12 cellular contexts compared by ENCODE assay signal in the genomic region with DNA sequence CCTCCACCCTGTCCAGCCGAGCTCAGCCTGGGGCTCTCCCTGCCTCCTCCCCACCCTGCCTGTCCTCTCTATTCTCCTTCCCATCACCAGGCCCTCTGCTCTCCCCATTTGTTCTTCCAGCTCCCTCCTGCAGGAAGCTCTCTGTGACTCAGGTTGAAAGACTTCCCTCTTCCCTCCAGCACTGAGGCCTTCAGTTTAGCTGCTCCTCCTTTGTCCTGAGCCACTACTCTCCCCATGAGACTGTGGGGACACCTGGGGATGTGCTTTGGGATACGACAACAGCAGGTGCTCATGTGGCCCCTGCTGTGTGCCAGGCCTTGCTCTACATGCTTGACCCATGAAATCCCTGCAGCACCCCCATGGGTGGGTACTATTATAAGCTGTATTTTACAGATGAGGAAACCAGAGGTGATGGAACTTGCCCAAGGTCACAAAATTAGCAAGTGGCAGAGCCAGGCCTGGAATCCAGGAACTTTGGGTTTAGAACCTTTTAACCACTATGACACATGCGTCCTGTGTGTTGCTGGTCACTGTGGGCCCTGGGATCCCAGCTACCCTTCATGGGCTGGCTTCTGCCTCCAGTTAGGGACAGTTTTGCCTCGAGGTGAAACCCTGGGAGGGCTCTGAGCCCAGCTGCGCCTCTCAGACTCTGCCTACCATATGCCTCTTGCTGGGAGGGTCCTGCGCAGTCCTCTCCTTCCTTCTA. TPM values are rescaled to one million over a fixed set of nuclear protein-coding genes. Genes with fewer than 3 reads are reported as not detected.
DNase-seq lines count a peak whose midpoint lies in the region; TF ChIP-seq lines count a peak whose summit lies in the region.
"Had no signal": no experiment of that assay in that cellular context is flagged by ENCODE, and none has a peak within 500 bp of the region (broad histone marks: within the 10 kb centered on the region; RNA-seq: fewer than 3 reads in every experiment).

No MANE protein-coding gene starts in this region.

- no peak overlapping the region for H2AFZ ChIP-seq in PC-9
- no peak overlapping the region for H2AFZ ChIP-seq in parathyroid adenoma

- H3K9ac ChIP-seq in parathyroid adenoma: no peak overlapping the region

- DNase-seq in ELF-1 (ENCODE audit: low read depth, low spot score): peak; percentile 79
- peak; percentile 79 to 94 for DNase-seq in PC-9
- no peak for DNase-seq in epithelial cell of prostate (ENCODE audit: low read depth, low spot score)
- no peak for DNase-seq in stimulated activated CD4-positive, alpha-beta T cell treated with anti-CD3 and anti-CD28 coated beads, Interleukin-15, amount 100 ng/mL, for 24 hours
- no peak for DNase-seq in head of caudate nucleus
- DNase-seq in amygdala (lab: John Stamatoyannopoulos, UW): no peak
- no peak for DNase-seq in activated naive CD4-positive, alpha-beta T cell treated with Interleukin-2 at 50 U/mL for 16 hours
- DNase-seq: activated naive CD8-positive, alpha-beta T cell treated with anti-CD3 and anti-CD28 coated beads, Interleukin-2, amount 50 U/mL, for 24 hours; KG1; stimulated activated CD4-positive, alpha-beta T cell treated with anti-CD3 and anti-CD28 coated beads, Interleukin-4, amount 100 ng/mL, for 24 hours; T-cell had no signal

- H3K27ac ChIP-seq in PC-9 (peak overlapping the region; percentile 75), epithelial cell of prostate (peak overlapping the region; percentile 84), parathyroid adenoma (no peak overlapping the region)

- H3K4me2 ChIP-seq in PC-9 (peak overlapping the region; percentile 90), parathyroid adenoma (ENCODE audit: low read length) (peak overlapping the region; percentile 33)

- CTCF ChIA-PET in PC-9 (lab: Charles Lee): interaction anchor here (0.5 to 1.8 kb wide), 5 partner anchors 14 to 95 kb away, joined by 3 to 7 read pairs (median 4); no protein-coding TSS in a partner anchor

- TSS peak; percentile 10 for BruUV-seq in PC-9 (replicated peaks; lab: Mats Ljungman, UMichigan)

- peaks cover 51% of the 10 kb centered on the region for H3F3A ChIP-seq in PC-9 (ENCODE audit: insufficient read depth, low read depth)

- intact Hi-C loops in PC-9 (cut with micrococcal nuclease; ENCODE audit: unreplicated experiment): loop anchor here (1.0 to 2.0 kb wide), 4 partner anchors 10 to 59 kb away; no protein-coding TSS in a partner anchor
- intact Hi-C loops in head of caudate nucleus (cut with DNase I): no loop called here

- TF ChIP-seq CTCF in PC-9 (conservative IDR thresholded peaks at IDR 0.05): no peak
- no peak for TF ChIP-seq CTCF in parathyroid adenoma (IDR thresholded peaks at IDR 0.05)

- POLR2A ChIA-PET in PC-9 (lab: Charles Lee; ENCODE audit: unreplicated experiment): interaction anchor here (0.6 to 1.3 kb wide), 22 partner anchors 10 to 916 kb away, joined by 3 to 8 read pairs (median 4); no protein-coding TSS in a partner anchor

- H3K4me1 ChIP-seq in PC-9 (replicated peaks; ENCODE audit: insufficient read depth): peaks cover 59% of the 10 kb centered on the region
- H3K4me1 ChIP-seq in parathyroid adenoma: peaks cover 8% of the 10 kb centered on the region

- H4K20me1 ChIP-seq in PC-9 (ENCODE audit: insufficient read depth): no peaks in the 10 kb centered on the region

- H3K36me3 ChIP-seq in PC-9 (ENCODE audit: low read depth): peaks cover 33% of the 10 kb centered on the region
- no peaks in the 10 kb centered on the region for H3K36me3 ChIP-seq in parathyroid adenoma (ENCODE audit: control insufficient read depth, insufficient read depth, low read length)

- H3K9me3 ChIP-seq in PC-9 (ENCODE audit: insufficient read depth, low read depth) (no peaks in the 10 kb centered on the region), parathyroid adenoma (ENCODE audit: control insufficient read depth, low read length) (no peaks in the 10 kb centered on the region)

- H3K79me2 ChIP-seq in PC-9 (ENCODE audit: low read depth) (peaks cover 75% of the 10 kb centered on the region), parathyroid adenoma (no peaks in the 10 kb centered on the region)

- H3K27me3 ChIP-seq in PC-9 (ENCODE audit: insufficient read depth, low read depth) (no peaks in the 10 kb centered on the region), parathyroid adenoma (ENCODE audit: control insufficient read depth, insufficient read depth, low read length) (no peaks in the 10 kb centered on the region)

- no peaks in the 10 kb centered on the region for H3K9me2 ChIP-seq in PC-9 (ENCODE audit: insufficient read depth)

- H3K4me3 ChIP-seq in PC-9 (no peak overlapping the region; the same call in 1 of the 2 replicates), parathyroid adenoma (ENCODE audit: low read depth, low read length) (no peak overlapping the region)

RNA-seq across cellular contexts. Expression of a gene that starts 5.5 kb away (rescaled TPM):
- 84.1 and 94.9 TPM in 2 replicates for total RNA-seq in PC-9 (2021)

RNA-seq across cellular contexts. Expression of a gene that starts 46.8 kb away (rescaled TPM):
- total RNA-seq in PC-9 (2021): 3,783 and 4,555 TPM in 2 replicates

Comparison
In these comparisons a context has a peak if more than half of its experiments do, and no peak if none do; other contexts are left out.
1. DNase-seq: peak in ELF-1 (single experiment) and PC-9 (2 of 2); none in epithelial cell of prostate (single experiment), stimulated activated CD4-positive, alpha-beta T cell treated with anti-CD3 and anti-CD28 coated beads, Interleukin-15, amount 100 ng/mL, for 24 hours (single experiment), head of caudate nucleus (0 of 42), amygdala (0 of 56) and activated naive CD4-positive, alpha-beta T cell treated with Interleukin-2 at 50 U/mL for 16 hours (single experiment).